31 cellular contexts compared by ENCODE assay signal in genomic region chr20:14972256-14972655, GRCh38.
"Had no signal": no experiment of that assay in that cellular context is flagged by ENCODE, and none has a peak within 500 bp of the region (broad histone marks: within the 10 kb centered on the region; RNA-seq: fewer than 3 reads in every experiment).

No MANE protein-coding gene starts in this region.

- H3K4me1 ChIP-seq: parathyroid adenoma, psoas muscle, spleen, thyroid gland, tibial nerve, upper lobe of left lung, vagina had no signal

- FAIRE-seq: urothelium cell line had no signal

- H3K27ac ChIP-seq: neutrophil, ovary, parathyroid adenoma, psoas muscle, skin epidermis, spleen, thoracic aorta, thyroid gland, tibial nerve, upper lobe of left lung, vagina had no signal

- H3K27me3 ChIP-seq: neutrophil, ovary, spleen, thyroid gland, tibial nerve, upper lobe of left lung, vagina had no signal

- DNase-seq: naive thymus-derived CD8-positive, alpha-beta T cell; nephron progenitor cell; nucleus accumbens; ovary; posterior cingulate gyrus; psoas muscle; right cardiac atrium; spleen; stimulated activated CD4-positive, alpha-beta T cell treated with anti-CD3 and anti-CD28 coated beads, Interleukin-12 subunit alpha, Interleukin-12 subunit beta, amount 100 ng/mL, for 4 hours; stimulated activated CD4-positive, alpha-beta T cell treated with anti-CD3 and anti-CD28 coated beads, Interleukin-1b, Interleukin-23, amount 100 ng/mL, for 48 hours; stimulated activated CD4-positive, alpha-beta T cell treated with anti-CD3 and anti-CD28 coated beads, Interleukin-4, amount 100 ng/mL, for 1 hour; stimulated activated CD4-positive, alpha-beta T cell treated with anti-CD3 and anti-CD28 coated beads, Interleukin-4, amount 100 ng/mL, for 4 hours; stimulated activated CD8-positive, alpha-beta memory T cell treated with anti-CD3 and anti-CD28 coated beads, Interleukin-4, amount 100 ng/mL, for 48 hours; stimulated activated naive CD4-positive, alpha-beta T cell; stimulated activated naive CD8-positive, alpha-beta T cell treated with anti-CD3 and anti-CD28 coated beads, Interleukin-15, amount 100 ng/mL, for 72 hours; stimulated activated naive CD8-positive, alpha-beta T cell treated with anti-CD3 and anti-CD28 coated beads, Interleukin-15, Interleukin-2, amounts not matched to agents 100 U/mL and 50 U/mL, for 24 hours; substantia nigra; thyroid gland; trophoblast cell; upper lobe of left lung had no signal

- ATAC-seq: naive thymus-derived CD8-positive, alpha-beta T cell; natural killer cell treated with Interleukin-12 subunit alpha and Interleukin-12 subunit beta and Interleukin-15 and Interleukin-18, amount 100 ng/mL, for 72 hours; psoas muscle; right cardiac atrium; sciatic nerve; stimulated activated memory B cell treated with anti-CD40 and anti-IgM and Interleukin-4, amounts not matched to agents 10 μg/mL and 1 μg/mL and 100 μg/mL, for 72 hours; stimulated activated naive CD8-positive, alpha-beta T cell treated with anti-CD3 and anti-CD28 coated beads, Interleukin-15, amount 100 ng/mL, for 72 hours; stimulated activated naive CD8-positive, alpha-beta T cell treated with anti-CD3 and anti-CD28 coated beads, Interleukin-15, Interleukin-2, amounts not matched to agents 100 U/mL and 50 U/mL, for 24 hours had no signal

- H3K4me2 ChIP-seq: smooth muscle cell had no signal

- H3K9me3 ChIP-seq: neutrophil, ovary, psoas muscle, thoracic aorta, thyroid gland, tibial nerve, upper lobe of left lung, vagina had no signal

- H3K36me3 ChIP-seq: neutrophil, ovary, spleen, thoracic aorta, thyroid gland, tibial nerve, upper lobe of left lung, vagina had no signal

- H3K4me3 ChIP-seq: ovary, psoas muscle, skin epidermis, smooth muscle cell, spleen, thoracic aorta, thyroid gland, tibial nerve, upper lobe of left lung, vagina had no signal

- H2AFZ ChIP-seq: parathyroid adenoma had no signal

- H3K79me2 ChIP-seq: parathyroid adenoma had no signal

- H3K9ac ChIP-seq: parathyroid adenoma had no signal
